Comparison of ENCODE assay signal across 12 cellular contexts in genomic region chr4:99574530-99575314, GRCh38.
DNase-seq lines count a peak whose midpoint lies in the region; ATAC-seq lines count a peak whose summit lies in the region.
"Had no signal": no experiment of that assay in that cellular context is flagged by ENCODE, and none has a peak within 500 bp of the region (broad histone marks: within the 10 kb centered on the region; RNA-seq: fewer than 3 reads in every experiment).

Gene MTTP, plus strand, starts transcription at chr4:99574824. Its CDS starts 86 bp downstream, at chr4:99574910.

- peak within 1 kb of the TSS; percentile 8; the same call in 1 of the 2 replicates for H3K9ac ChIP-seq in iPS-20b (ENCODE audit: low read depth, low read length)

- H3K27ac ChIP-seq in iPS-20b (ENCODE audit: low read length), result peak within 1 kb of the TSS; percentile 36
- H3K27ac ChIP-seq: skin epidermis had no signal

- peak; percentile 85 for ATAC-seq in GM18499 (IDR thresholded peaks at IDR 0.05; ENCODE audit: insufficient read depth, unreplicated experiment)
- peak; percentile 82 for ATAC-seq in GM21619 (IDR thresholded peaks at IDR 0.05; ENCODE audit: unreplicated experiment)
- peak; percentile 85 for ATAC-seq in HG03460 (IDR thresholded peaks at IDR 0.05; ENCODE audit: unreplicated experiment)
- ATAC-seq: CD8-positive, alpha-beta T cell had no signal

- DNase-seq in cerebellar nuclear complex (lab: John Stamatoyannopoulos, UW) (no peak), NK-92 (lab: John Stamatoyannopoulos, UW; ENCODE audit: unreplicated experiment) (no peak), NCI-H1694 (lab: John Stamatoyannopoulos, UW) (no peak)
- DNase-seq in activated CD8-positive, alpha-beta memory T cell treated with anti-CD3 and anti-CD28 coated beads for 24 hours, result no peak
- DNase-seq: CD8-positive, alpha-beta T cell; IMR-90; SW 1271 had no signal

- H3K36me3 ChIP-seq in iPS-20b (ENCODE audit: insufficient read depth, low read depth, low read length), result no peaks in the 10 kb centered on the region

- no peaks in the 10 kb centered on the region for H3K27me3 ChIP-seq in iPS-20b (ENCODE audit: insufficient read depth, low read length)

- no peaks in the 10 kb centered on the region; the same call in 1 of the 2 replicates for H3K4me1 ChIP-seq in iPS-20b (ENCODE audit: insufficient read depth, low read length)

- peak within 1 kb of the TSS; percentile 45; the same call in 1 of the 2 replicates for H3K4me3 ChIP-seq in iPS-20b (ENCODE audit: low read length)
- H3K4me3 ChIP-seq: skin epidermis had no signal

- H3K9me3 ChIP-seq in iPS-20b (ENCODE audit: insufficient read depth, low read depth, low read length), result no peaks in the 10 kb centered on the region
